8 cellular contexts compared by ENCODE assay signal in genomic region chr20:2663364-2663886, GRCh38. TPM values are rescaled to one million over a fixed set of nuclear protein-coding genes. Genes with fewer than 3 reads are reported as not detected.
DNase-seq lines count a peak whose midpoint lies in the region; ATAC-seq and TF ChIP-seq lines count a peak whose summit lies in the region.

No MANE protein-coding gene starts in this region.

- H4K20me1 ChIP-seq in fibroblast of lung (ENCODE audit: control insufficient read depth, extremely low read depth, insufficient read depth, low read length): no peaks in the 10 kb centered on the region

- no peak overlapping the region for H2AFZ ChIP-seq in fibroblast of lung (ENCODE audit: low read length)

- DNase-seq in GM12865 (ENCODE audit: low read depth) (no peak), RWPE2 (ENCODE audit: low spot score) (no peak), fibroblast of lung (ENCODE audit: low read depth in 2 of 2) (no peak), psoas muscle (no peak), dermis blood vessel endothelial cell (no peak), SW480 (ENCODE audit: low spot score) (no peak), NCI-H446 treated with DMSO at 0.1 percent for 48 hours (lab: John Stamatoyannopoulos, UW) (no peak)

- H3K4me3 ChIP-seq in GM12865 (ENCODE audit: low read depth, low read length): peak overlapping the region; percentile 81
- H3K4me3 ChIP-seq in RWPE2 (ENCODE audit: severe bottlenecking): peak overlapping the region; percentile 53
- peak overlapping the region; percentile 71 to 98 (median 86) for H3K4me3 ChIP-seq in fibroblast of lung (replicated peaks in 1 of 4; ENCODE audit: control extremely low read depth in 1 of 4, insufficient read depth in 1 of 4, low read depth in 3 of 4, low read length in 4 of 4)
- H3K4me3 ChIP-seq in psoas muscle: peak overlapping the region; percentile 94

- H3K4me1 ChIP-seq in RWPE2 (ENCODE audit: insufficient read depth, poor library complexity, severe bottlenecking) (no peaks in the 10 kb centered on the region), fibroblast of lung (ENCODE audit: control insufficient read depth, extremely low read depth, insufficient read depth, low read length) (no peaks in the 10 kb centered on the region), psoas muscle (peaks cover 3% of the 10 kb centered on the region)

- H3K4me2 ChIP-seq in fibroblast of lung (ENCODE audit: extremely low read depth, insufficient read depth, low read length): peak overlapping the region; percentile 97

- H3K27ac ChIP-seq in RWPE2 (ENCODE audit: poor library complexity, severe bottlenecking): peak overlapping the region; percentile 65
- peak overlapping the region; percentile 93 for H3K27ac ChIP-seq in fibroblast of lung (ENCODE audit: insufficient read depth, low read length)
- H3K27ac ChIP-seq in psoas muscle: peak overlapping the region; percentile 90

- H3K27me3 ChIP-seq in RWPE2 (ENCODE audit: insufficient read depth, poor library complexity, severe bottlenecking) (no peaks in the 10 kb centered on the region), fibroblast of lung (ENCODE audit: control insufficient read depth, insufficient read depth, low read length) (peaks cover 4% of the 10 kb centered on the region), psoas muscle (ENCODE audit: insufficient read depth in 3 of 3, low read length in 2 of 3) (no peaks in the 10 kb centered on the region)

- H3K36me3 ChIP-seq in RWPE2 (ENCODE audit: low read depth) (peaks cover 31% of the 10 kb centered on the region), fibroblast of lung (ENCODE audit: control insufficient read depth, insufficient read depth, low read length) (peaks cover 10% of the 10 kb centered on the region), psoas muscle (ENCODE audit: insufficient read depth in 1 of 2, low read depth in 1 of 2) (peaks cover 17 to 48% of the 10 kb centered on the region in 2 donors)

- intact Hi-C loops in psoas muscle (cut with DNase I): no loop called here

- H3K9ac ChIP-seq in fibroblast of lung (ENCODE audit: insufficient read depth, low read length): peak overlapping the region; percentile 89

- H3K79me2 ChIP-seq in fibroblast of lung (ENCODE audit: control insufficient read depth, insufficient read depth, low read length): peaks cover 10% of the 10 kb centered on the region

- ATAC-seq in RWPE2 (ENCODE audit: low read depth): no peak
- ATAC-seq in psoas muscle: peak in 3 of 4 donors; percentile 3 to 22 (median 13)
- no peak for ATAC-seq in GM21737 (IDR thresholded peaks at IDR 0.05; ENCODE audit: unreplicated experiment)

- H3K9me3 ChIP-seq in RWPE2 (ENCODE audit: severe bottlenecking) (no peaks in the 10 kb centered on the region), fibroblast of lung (ENCODE audit: control insufficient read depth, insufficient read depth, low read depth, low read length) (no peaks in the 10 kb centered on the region), psoas muscle (no peaks in the 10 kb centered on the region)

- 5 to 8% (median 7%) methylated on average over 13 of the region's 13 CpGs for WGBS in psoas muscle, 3 donors

- no peak for TF ChIP-seq CTCF in GM12865 (IDR thresholded peaks at IDR 0.05; ENCODE audit: insufficient read depth, low read depth, low read length, missing control alignments)
- no peak for TF ChIP-seq CTCF in RWPE2 (IDR thresholded peaks at IDR 0.05; ENCODE audit: poor library complexity, severe bottlenecking)
- no peak for TF ChIP-seq CTCF in fibroblast of lung (conservative IDR thresholded peaks at IDR 0.05 in 1 of 2, IDR thresholded peaks at IDR 0.05 in 1 of 2; ENCODE audit: low read depth in 1 of 2, low read length in 2 of 2)
- no peak for TF ChIP-seq CTCF in psoas muscle (IDR thresholded peaks at IDR 0.05)

RNA-seq across cellular contexts. Expression of gene IDH3B, which starts 0.6 kb away (rescaled TPM):
- total RNA-seq in fibroblast of lung: 77.0 and 86.0 TPM in 2 replicates
- 98.2 and 130 TPM in 2 replicates for polyA plus RNA-seq in fibroblast of lung
- polyA plus RNA-seq in fibroblast of lung (2012): 72.3 and 106 TPM in 2 replicates
- 95.5 and 145 TPM in 2 replicates for polyA minus RNA-seq in fibroblast of lung (ENCODE audit: low replicate concordance)
- 100 to 1,000 TPM in 2 of 4 donors, 10 to 100 TPM in 2; 58.8 to 153 (median 97.6) TPM for total RNA-seq in psoas muscle
- 100 to 1,000 TPM in 2 of 3 donors, 10 to 100 TPM in 1; 86.0 to 262 (median 166) TPM for polyA plus RNA-seq in psoas muscle
- total RNA-seq in dermis blood vessel endothelial cell: 118 and 131 TPM in 2 replicates

RNA-seq across cellular contexts. Expression of gene NOP56, which starts 11.0 kb away (rescaled TPM):
- total RNA-seq in fibroblast of lung (114 and 117 TPM in 2 replicates), psoas muscle (100 to 1,000 TPM in 2 of 4 donors, 10 to 100 TPM in 2; 90.9 to 114 (median 102) TPM), dermis blood vessel endothelial cell (149 and 182 TPM in 2 replicates)
- polyA plus RNA-seq in fibroblast of lung (108 and 180 TPM in 2 replicates), psoas muscle (100 to 1,000 TPM in 1 of 3 donors, 10 to 100 TPM in 2; 63.2 to 173 (median 84.1) TPM)
- polyA plus RNA-seq in fibroblast of lung (2012): 87.4 and 148 TPM in 2 replicates
- 145 and 164 TPM in 2 replicates for polyA minus RNA-seq in fibroblast of lung (ENCODE audit: low replicate concordance)

RNA-seq across cellular contexts. Expression of gene EBF4, which starts 29.2 kb away (rescaled TPM):
- total RNA-seq in fibroblast of lung: 0.99 and 2.1 TPM in 2 replicates
- polyA plus RNA-seq in fibroblast of lung: 0.16 and 0.35 TPM in 2 replicates
- polyA plus RNA-seq in fibroblast of lung (2012): 0.59 and 1.3 TPM in 2 replicates
- polyA minus RNA-seq in fibroblast of lung (ENCODE audit: low replicate concordance): 0.82 and 1.2 TPM in 2 replicates
- total RNA-seq in psoas muscle: 1 to 10 TPM; 1.2 to 1.9 (median 1.5) TPM
- under 1 TPM; 0.42 to 0.87 (median 0.52) TPM for polyA plus RNA-seq in psoas muscle
- 1.0 and 2.4 TPM in 2 replicates for total RNA-seq in dermis blood vessel endothelial cell

Comparison
In these comparisons a context has a peak if more than half of its experiments do, and no peak if none do; other contexts are left out.
1. ATAC-seq: peak in psoas muscle (3 of 4); none in RWPE2 (single experiment) and GM21737 (single experiment).
2. Peak in every context shown above with its lines, with median percentiles within 50 percentile points of each other: H3K4me3 ChIP-seq and H3K27ac ChIP-seq.